ENCODE assay signal across 2 cellular contexts in the genomic region with DNA sequence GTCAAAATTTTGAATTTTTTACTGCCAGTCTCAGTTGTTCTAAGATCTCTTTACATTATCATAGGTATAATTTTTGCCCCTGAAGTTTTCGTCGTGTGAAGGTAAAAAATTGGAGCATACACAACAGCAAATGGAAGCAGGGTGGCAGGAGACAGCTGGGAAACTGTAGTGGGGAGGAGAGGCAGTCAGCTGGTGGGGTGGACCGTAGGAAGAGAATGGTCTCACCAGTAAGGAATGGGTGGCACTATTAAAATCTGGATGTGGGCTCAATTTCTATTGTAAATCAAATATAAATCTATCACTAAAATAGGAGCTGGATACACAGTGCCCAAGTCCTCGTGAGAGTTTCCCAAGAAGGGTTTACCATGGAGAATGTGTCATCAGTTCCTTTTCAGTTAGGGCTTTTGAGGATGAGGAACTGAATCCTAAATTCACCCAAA.
A peak's percentile ranks its signal among the peaks of the same experiment; 100 is the strongest.
TF ChIP-seq lines count a peak whose summit lies in the region.

No MANE protein-coding gene starts in this region.

TF ChIP-seq in SK-N-SH treated with all-trans-retinoic acid at 6 μM for 48 hours, 23 proteins besides CTCF, POLR2A, EP300 and RAD21 (continued from another document):
- TF ChIP-seq PPARA (CRISPR knock-in tag; IDR thresholded peaks at IDR 0.05; ENCODE audit: borderline replicate concordance) (no peak), BACH2 (CRISPR knock-in tag; IDR thresholded peaks at IDR 0.05; ENCODE audit: borderline replicate concordance) (no peak)

TF ChIP-seq in HepG2, 621 proteins besides CTCF, POLR2A, EP300 and RAD21 (continued from another document and continues in another):
- TF ChIP-seq, protein P1, sequence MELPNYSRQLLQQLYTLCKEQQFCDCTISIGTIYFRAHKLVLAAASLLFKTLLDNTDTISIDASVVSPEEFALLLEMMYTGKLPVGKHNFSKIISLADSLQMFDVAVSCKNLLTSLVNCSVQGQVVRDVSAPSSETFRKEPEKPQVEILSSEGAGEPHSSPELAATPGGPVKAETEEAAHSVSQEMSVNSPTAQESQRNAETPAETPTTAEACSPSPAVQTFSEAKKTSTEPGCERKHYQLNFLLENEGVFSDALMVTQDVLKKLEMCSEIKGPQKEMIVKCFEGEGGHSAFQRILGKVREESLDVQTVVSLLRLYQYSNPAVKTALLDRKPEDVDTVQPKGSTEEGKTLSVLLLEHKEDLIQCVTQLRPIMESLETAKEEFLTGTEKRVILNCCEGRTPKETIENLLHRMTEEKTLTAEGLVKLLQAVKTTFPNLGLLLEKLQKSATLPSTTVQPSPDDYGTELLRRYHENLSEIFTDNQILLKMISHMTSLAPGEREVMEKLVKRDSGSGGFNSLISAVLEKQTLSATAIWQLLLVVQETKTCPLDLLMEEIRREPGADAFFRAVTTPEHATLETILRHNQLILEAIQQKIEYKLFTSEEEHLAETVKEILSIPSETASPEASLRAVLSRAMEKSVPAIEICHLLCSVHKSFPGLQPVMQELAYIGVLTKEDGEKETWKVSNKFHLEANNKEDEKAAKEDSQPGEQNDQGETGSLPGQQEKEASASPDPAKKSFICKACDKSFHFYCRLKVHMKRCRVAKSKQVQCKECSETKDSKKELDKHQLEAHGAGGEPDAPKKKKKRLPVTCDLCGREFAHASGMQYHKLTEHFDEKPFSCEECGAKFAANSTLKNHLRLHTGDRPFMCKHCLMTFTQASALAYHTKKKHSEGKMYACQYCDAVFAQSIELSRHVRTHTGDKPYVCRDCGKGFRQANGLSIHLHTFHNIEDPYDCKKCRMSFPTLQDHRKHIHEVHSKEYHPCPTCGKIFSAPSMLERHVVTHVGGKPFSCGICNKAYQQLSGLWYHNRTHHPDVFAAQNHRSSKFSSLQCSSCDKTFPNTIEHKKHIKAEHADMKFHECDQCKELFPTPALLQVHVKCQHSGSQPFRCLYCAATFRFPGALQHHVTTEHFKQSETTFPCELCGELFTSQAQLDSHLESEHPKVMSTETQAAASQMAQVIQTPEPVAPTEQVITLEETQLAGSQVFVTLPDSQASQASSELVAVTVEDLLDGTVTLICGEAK (IDR thresholded peaks at IDR 0.05), result no peak
- TF ChIP-seq, protein P1 (CRISPR knock-in tag; IDR thresholded peaks at IDR 0.05), result no peak
- no peak for TF ChIP-seq GATAD1 (CRISPR knock-in tag; IDR thresholded peaks at IDR 0.05)
- TF ChIP-seq ZNF556 (CRISPR knock-in tag; IDR thresholded peaks at IDR 0.05; ENCODE audit: borderline replicate concordance), result no peak
- TF ChIP-seq, protein P2, sequence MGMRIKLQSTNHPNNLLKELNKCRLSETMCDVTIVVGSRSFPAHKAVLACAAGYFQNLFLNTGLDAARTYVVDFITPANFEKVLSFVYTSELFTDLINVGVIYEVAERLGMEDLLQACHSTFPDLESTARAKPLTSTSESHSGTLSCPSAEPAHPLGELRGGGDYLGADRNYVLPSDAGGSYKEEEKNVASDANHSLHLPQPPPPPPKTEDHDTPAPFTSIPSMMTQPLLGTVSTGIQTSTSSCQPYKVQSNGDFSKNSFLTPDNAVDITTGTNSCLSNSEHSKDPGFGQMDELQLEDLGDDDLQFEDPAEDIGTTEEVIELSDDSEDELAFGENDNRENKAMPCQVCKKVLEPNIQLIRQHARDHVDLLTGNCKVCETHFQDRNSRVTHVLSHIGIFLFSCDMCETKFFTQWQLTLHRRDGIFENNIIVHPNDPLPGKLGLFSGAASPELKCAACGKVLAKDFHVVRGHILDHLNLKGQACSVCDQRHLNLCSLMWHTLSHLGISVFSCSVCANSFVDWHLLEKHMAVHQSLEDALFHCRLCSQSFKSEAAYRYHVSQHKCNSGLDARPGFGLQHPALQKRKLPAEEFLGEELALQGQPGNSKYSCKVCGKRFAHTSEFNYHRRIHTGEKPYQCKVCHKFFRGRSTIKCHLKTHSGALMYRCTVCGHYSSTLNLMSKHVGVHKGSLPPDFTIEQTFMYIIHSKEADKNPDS (CRISPR knock-in tag; IDR thresholded peaks at IDR 0.05), result no peak
- no peak for TF ChIP-seq CHCHD3 (CRISPR knock-in tag; IDR thresholded peaks at IDR 0.05)
- no peak for TF ChIP-seq JUNB (CRISPR knock-in tag; IDR thresholded peaks at IDR 0.05; ENCODE audit: borderline replicate concordance)
- TF ChIP-seq ZNF446 (CRISPR knock-in tag; IDR thresholded peaks at IDR 0.05), result no peak
- no peak for TF ChIP-seq ZNF260 (CRISPR knock-in tag; IDR thresholded peaks at IDR 0.05; ENCODE audit: borderline replicate concordance, low read depth)
- TF ChIP-seq, protein P3, sequence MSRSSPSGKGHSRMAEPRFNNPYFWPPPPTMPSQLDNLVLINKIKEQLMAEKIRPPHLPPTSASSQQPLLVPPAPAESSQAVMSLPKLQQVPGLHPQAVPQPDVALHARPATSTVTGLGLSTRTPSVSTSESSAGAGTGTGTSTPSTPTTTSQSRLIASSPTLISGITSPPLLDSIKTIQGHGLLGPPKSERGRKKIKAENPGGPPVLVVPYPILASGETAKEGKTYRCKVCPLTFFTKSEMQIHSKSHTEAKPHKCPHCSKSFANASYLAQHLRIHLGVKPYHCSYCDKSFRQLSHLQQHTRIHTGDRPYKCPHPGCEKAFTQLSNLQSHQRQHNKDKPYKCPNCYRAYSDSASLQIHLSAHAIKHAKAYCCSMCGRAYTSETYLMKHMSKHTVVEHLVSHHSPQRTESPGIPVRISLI (CRISPR knock-in tag; IDR thresholded peaks at IDR 0.05; ENCODE audit: borderline replicate concordance), result no peak
- TF ChIP-seq, protein P4, sequence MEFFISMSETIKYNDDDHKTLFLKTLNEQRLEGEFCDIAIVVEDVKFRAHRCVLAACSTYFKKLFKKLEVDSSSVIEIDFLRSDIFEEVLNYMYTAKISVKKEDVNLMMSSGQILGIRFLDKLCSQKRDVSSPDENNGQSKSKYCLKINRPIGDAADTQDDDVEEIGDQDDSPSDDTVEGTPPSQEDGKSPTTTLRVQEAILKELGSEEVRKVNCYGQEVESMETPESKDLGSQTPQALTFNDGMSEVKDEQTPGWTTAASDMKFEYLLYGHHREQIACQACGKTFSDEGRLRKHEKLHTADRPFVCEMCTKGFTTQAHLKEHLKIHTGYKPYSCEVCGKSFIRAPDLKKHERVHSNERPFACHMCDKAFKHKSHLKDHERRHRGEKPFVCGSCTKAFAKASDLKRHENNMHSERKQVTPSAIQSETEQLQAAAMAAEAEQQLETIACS (CRISPR knock-in tag; IDR thresholded peaks at IDR 0.05), result no peak
- no peak for TF ChIP-seq ZNF329 (CRISPR knock-in tag; IDR thresholded peaks at IDR 0.05; ENCODE audit: low read depth)
- no peak for TF ChIP-seq ERF (CRISPR knock-in tag; IDR thresholded peaks at IDR 0.05)
- TF ChIP-seq YY1 (IDR thresholded peaks at IDR 0.05; ENCODE audit: insufficient read depth, insufficient replicate concordance, low read depth, low read length), result peak; percentile 23
- TF ChIP-seq, protein P5, sequence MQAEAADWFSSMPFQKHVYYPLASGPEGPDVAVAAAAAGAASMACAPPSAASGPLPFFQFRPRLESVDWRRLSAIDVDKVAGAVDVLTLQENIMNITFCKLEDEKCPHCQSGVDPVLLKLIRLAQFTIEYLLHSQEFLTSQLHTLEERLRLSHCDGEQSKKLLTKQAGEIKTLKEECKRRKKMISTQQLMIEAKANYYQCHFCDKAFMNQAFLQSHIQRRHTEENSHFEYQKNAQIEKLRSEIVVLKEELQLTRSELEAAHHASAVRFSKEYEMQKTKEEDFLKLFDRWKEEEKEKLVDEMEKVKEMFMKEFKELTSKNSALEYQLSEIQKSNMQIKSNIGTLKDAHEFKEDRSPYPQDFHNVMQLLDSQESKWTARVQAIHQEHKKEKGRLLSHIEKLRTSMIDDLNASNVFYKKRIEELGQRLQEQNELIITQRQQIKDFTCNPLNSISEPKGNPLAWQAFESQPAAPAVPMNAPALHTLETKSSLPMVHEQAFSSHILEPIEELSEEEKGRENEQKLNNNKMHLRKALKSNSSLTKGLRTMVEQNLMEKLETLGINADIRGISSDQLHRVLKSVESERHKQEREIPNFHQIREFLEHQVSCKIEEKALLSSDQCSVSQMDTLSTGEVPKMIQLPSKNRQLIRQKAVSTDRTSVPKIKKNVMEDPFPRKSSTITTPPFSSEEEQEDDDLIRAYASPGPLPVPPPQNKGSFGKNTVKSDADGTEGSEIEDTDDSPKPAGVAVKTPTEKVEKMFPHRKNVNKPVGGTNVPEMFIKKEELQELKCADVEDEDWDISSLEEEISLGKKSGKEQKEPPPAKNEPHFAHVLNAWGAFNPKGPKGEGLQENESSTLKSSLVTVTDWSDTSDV (CRISPR knock-in tag; IDR thresholded peaks at IDR 0.05), result no peak
- TF ChIP-seq ZNF3 (CRISPR knock-in tag; IDR thresholded peaks at IDR 0.05), result no peak
- no peak for TF ChIP-seq ZNF792 (CRISPR knock-in tag; IDR thresholded peaks at IDR 0.05)
- TF ChIP-seq FIP1L1 (IDR thresholded peaks at IDR 0.05; ENCODE audit: borderline replicate concordance, insufficient read depth, low read depth, low read length), result no peak
- TF ChIP-seq, protein P6, sequence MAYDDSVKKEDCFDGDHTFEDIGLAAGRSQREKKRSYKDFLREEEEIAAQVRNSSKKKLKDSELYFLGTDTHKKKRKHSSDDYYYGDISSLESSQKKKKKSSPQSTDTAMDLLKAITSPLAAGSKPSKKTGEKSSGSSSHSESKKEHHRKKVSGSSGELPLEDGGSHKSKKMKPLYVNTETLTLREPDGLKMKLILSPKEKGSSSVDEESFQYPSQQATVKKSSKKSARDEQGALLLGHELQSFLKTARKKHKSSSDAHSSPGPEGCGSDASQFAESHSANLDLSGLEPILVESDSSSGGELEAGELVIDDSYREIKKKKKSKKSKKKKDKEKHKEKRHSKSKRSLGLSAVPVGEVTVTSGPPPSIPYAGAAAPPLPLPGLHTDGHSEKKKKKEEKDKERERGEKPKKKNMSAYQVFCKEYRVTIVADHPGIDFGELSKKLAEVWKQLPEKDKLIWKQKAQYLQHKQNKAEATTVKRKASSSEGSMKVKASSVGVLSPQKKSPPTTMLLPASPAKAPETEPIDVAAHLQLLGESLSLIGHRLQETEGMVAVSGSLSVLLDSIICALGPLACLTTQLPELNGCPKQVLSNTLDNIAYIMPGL (CRISPR knock-in tag; IDR thresholded peaks at IDR 0.05; ENCODE audit: borderline replicate concordance in 1 of 2, low read depth in 1 of 2), result no peak; a peak in 1 of 4 replicates
- TF ChIP-seq ZNF558 (CRISPR knock-in tag; IDR thresholded peaks at IDR 0.05; ENCODE audit: borderline replicate concordance), result no peak
- TF ChIP-seq, protein P7, sequence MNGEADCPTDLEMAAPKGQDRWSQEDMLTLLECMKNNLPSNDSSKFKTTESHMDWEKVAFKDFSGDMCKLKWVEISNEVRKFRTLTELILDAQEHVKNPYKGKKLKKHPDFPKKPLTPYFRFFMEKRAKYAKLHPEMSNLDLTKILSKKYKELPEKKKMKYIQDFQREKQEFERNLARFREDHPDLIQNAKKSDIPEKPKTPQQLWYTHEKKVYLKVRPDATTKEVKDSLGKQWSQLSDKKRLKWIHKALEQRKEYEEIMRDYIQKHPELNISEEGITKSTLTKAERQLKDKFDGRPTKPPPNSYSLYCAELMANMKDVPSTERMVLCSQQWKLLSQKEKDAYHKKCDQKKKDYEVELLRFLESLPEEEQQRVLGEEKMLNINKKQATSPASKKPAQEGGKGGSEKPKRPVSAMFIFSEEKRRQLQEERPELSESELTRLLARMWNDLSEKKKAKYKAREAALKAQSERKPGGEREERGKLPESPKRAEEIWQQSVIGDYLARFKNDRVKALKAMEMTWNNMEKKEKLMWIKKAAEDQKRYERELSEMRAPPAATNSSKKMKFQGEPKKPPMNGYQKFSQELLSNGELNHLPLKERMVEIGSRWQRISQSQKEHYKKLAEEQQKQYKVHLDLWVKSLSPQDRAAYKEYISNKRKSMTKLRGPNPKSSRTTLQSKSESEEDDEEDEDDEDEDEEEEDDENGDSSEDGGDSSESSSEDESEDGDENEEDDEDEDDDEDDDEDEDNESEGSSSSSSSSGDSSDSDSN (CRISPR knock-in tag; IDR thresholded peaks at IDR 0.05), result peak; percentile 18; the same call in 1 of the 2 replicates
- no peak for TF ChIP-seq GZF1 (CRISPR knock-in tag; IDR thresholded peaks at IDR 0.05)
- no peak for TF ChIP-seq ISX (CRISPR knock-in tag; conservative IDR thresholded peaks at IDR 0.05)
- TF ChIP-seq ZNF549 (CRISPR knock-in tag; IDR thresholded peaks at IDR 0.05), result no peak
- TF ChIP-seq PPARG (CRISPR knock-in tag; conservative IDR thresholded peaks at IDR 0.05), result no peak
- TF ChIP-seq TCF7 (IDR thresholded peaks at IDR 0.05; ENCODE audit: low read depth), result no peak
- no peak for TF ChIP-seq HOXA5 (CRISPR knock-in tag; IDR thresholded peaks at IDR 0.05)
- no peak for TF ChIP-seq PTBP1 (IDR thresholded peaks at IDR 0.05; ENCODE audit: low read depth, low read length, poor library complexity, severe bottlenecking)
- TF ChIP-seq TBL1XR1 (IDR thresholded peaks at IDR 0.05; ENCODE audit: borderline replicate concordance, low read length, partially characterized antibody), result no peak
- TF ChIP-seq TCF12 (IDR thresholded peaks at IDR 0.05), result no peak
- no peak for TF ChIP-seq TCF12 (CRISPR knock-in tag; IDR thresholded peaks at IDR 0.05)
- 0 out of 2 replicates have a peak, but pooled peaks have one; percentile 6 for TF ChIP-seq SNAI1 (CRISPR knock-in tag; IDR thresholded peaks at IDR 0.05; ENCODE audit: borderline replicate concordance)
- TF ChIP-seq POGZ (CRISPR knock-in tag; IDR thresholded peaks at IDR 0.05), result no peak
- no peak for TF ChIP-seq MTF2 (CRISPR knock-in tag; IDR thresholded peaks at IDR 0.05; ENCODE audit: borderline replicate concordance)
- no peak for TF ChIP-seq TRIM24 (CRISPR knock-in tag; IDR thresholded peaks at IDR 0.05)
- TF ChIP-seq KDM1A (CRISPR knock-in tag; IDR thresholded peaks at IDR 0.05), result no peak
- TF ChIP-seq ZNF629 (CRISPR knock-in tag; conservative IDR thresholded peaks at IDR 0.05), result 0 out of 2 replicates have a peak, but pooled peaks have one; percentile 4
